ENCODE assay signal across 19 cellular contexts in the genomic region with DNA sequence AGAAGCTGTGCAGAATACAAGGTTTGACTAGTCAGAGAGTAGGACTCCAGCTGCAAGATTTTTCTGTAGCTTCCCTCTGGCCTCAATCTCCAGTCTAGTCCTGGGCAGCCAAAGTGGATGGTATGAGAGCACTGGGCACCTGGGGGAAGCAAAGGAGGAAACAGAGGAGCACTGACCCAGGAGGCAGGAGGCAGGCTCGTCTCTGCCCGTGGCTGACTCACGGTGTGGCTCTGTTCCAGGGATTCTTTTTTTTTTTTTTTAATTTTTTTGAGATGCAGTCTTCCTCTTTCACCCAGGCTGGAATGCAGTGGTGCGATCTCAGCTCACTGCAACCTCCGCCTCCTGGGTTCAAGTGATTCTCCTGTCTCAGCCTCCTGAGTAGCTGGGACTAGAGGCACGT. TPM values are rescaled to one million over a fixed set of nuclear protein-coding genes. Genes with fewer than 3 reads are reported as not detected.
DNase-seq lines count a peak whose midpoint lies in the region; TF ChIP-seq lines count a peak whose summit lies in the region.
"Had no signal": no experiment of that assay in that cellular context is flagged by ENCODE, and none has a peak within 500 bp of the region (broad histone marks: within the 10 kb centered on the region; RNA-seq: fewer than 3 reads in every experiment).

No MANE protein-coding gene starts in this region.

- peaks cover 10% of the 10 kb centered on the region; the same call in 1 of the 2 replicates for H3K27me3 ChIP-seq in SK-N-SH (ENCODE audit: insufficient read depth)

- no peaks in the 10 kb centered on the region for H3K79me2 ChIP-seq in SK-N-SH (ENCODE audit: insufficient read depth)

- no peak overlapping the region for H3K9ac ChIP-seq in SK-N-SH

- H3K9me2 ChIP-seq in SK-N-SH, result no peaks in the 10 kb centered on the region

- TF ChIP-seq RAD21 in SK-N-SH (IDR thresholded peaks at IDR 0.05; ENCODE audit: low read length), result no peak

- H3K4me1 ChIP-seq in SK-N-SH (ENCODE audit: control insufficient read depth in 1 of 2, insufficient read depth in 2 of 2, low read depth in 1 of 2, low read length in 1 of 2), result peaks cover 0 to 11% of the 10 kb centered on the region in 2 experiments; a peak in 1 of 4 replicates

- POLR2A ChIA-PET in SK-N-SH (lab: Yijun Ruan, JAX), result interaction anchor here (1.3 kb wide), 1 partner anchor 15 kb away, joined by 4 read pairs; the partner anchor contains the start of gene NPPA

- H3K9me3 ChIP-seq in SK-N-SH, result no peaks in the 10 kb centered on the region

- intact Hi-C loops in posterior vena cava (cut with DNase I), result no loop called here

- TF ChIP-seq EP300 in SK-N-SH (IDR thresholded peaks at IDR 0.05; ENCODE audit: borderline replicate concordance in 1 of 2, low read depth in 1 of 2, low read length in 1 of 2), result no peak

- DNase-seq in DMS153 (lab: John Stamatoyannopoulos, UW), result peak; percentile 28
- no peak for DNase-seq in DMS153 treated with DMSO at 0.1 percent for 48 hours (lab: John Stamatoyannopoulos, UW; ENCODE audit: unreplicated experiment)
- peak; percentile 67 for DNase-seq in HT1080 (ENCODE audit: low read depth)
- DNase-seq in SK-N-SH, result no peak
- peak; percentile 22 to 62 for DNase-seq in lung microvascular endothelial cell (ENCODE audit: low read depth in 2 of 2)
- DNase-seq in posterior vena cava (ENCODE audit: low spot score), result no peak
- no peak for DNase-seq in NCI-H1092 (lab: John Stamatoyannopoulos, UW)
- DNase-seq in activated CD4-positive, alpha-beta T cell treated with anti-CD3 and anti-CD28 coated beads for 1 hour, result no peak
- DNase-seq: activated gamma-delta T cell treated with Interleukin-2 at 50 U/mL for 16 hours; anterior cingulate cortex; CD4-positive, CD25-positive, alpha-beta regulatory T cell; H7; NCI-H2227 treated with DMSO at 0.1 percent for 48 hours; NK-92 treated with Interleukin-12 subunit alpha and Interleukin-12 subunit beta, amount 100 ng/mL, for 24 hours; stimulated activated CD4-positive, alpha-beta T cell treated with anti-CD3 and anti-CD28 coated beads, Interleukin-12 subunit alpha, Interleukin-12 subunit beta, amount 100 ng/mL, for 4 hours; T-helper 9 cell had no signal

- no peaks in the 10 kb centered on the region for H4K20me1 ChIP-seq in SK-N-SH (ENCODE audit: insufficient read depth)

- CTCF ChIA-PET in SK-N-SH (lab: Yijun Ruan, JAX), result interaction anchor here (0.9 to 1.1 kb wide), 2 partner anchors 10 to 15 kb away, joined by 3 read pairs; partner anchors contain the start of gene NPPA

- no peak overlapping the region; the same call in 1 of the 2 replicates for H3K4me2 ChIP-seq in SK-N-SH

- 20% methylated on average over 6 of the region's 6 CpGs for WGBS in SK-N-SH (ENCODE audit: low lambda C conversion rate)

- H3F3A ChIP-seq in SK-N-SH (replicated peaks; ENCODE audit: insufficient read depth), result no peaks in the 10 kb centered on the region

- no peak overlapping the region for H3K4me3 ChIP-seq in SK-N-SH (ENCODE audit: low read depth in 2 of 2, low read length in 1 of 2)
- H3K4me3 ChIP-seq: coronary artery had no signal

- no peak overlapping the region for H2AFZ ChIP-seq in SK-N-SH (ENCODE audit: low read depth)

- no peaks in the 10 kb centered on the region for H3K36me3 ChIP-seq in SK-N-SH (replicated peaks in 1 of 2; ENCODE audit: control insufficient read depth in 1 of 2, insufficient read depth in 2 of 2, low read length in 1 of 2)

- no peak for TF ChIP-seq CTCF in SK-N-SH (IDR thresholded peaks at IDR 0.05)

- H3K27ac ChIP-seq in SK-N-SH (ENCODE audit: low read depth in 2 of 2, low read length in 1 of 2), result no peak overlapping the region
- H3K27ac ChIP-seq: 22Rv1, coronary artery had no signal

TF ChIP-seq in SK-N-SH, 30 proteins besides CTCF, POLR2A, EP300 and RAD21:
- TF ChIP-seq GABPA (IDR thresholded peaks at IDR 0.05; ENCODE audit: low read depth), result no peak
- TF ChIP-seq RXRA (IDR thresholded peaks at IDR 0.05; ENCODE audit: borderline replicate concordance, low read depth), result no peak
- TF ChIP-seq FOXJ3 (CRISPR knock-in tag; IDR thresholded peaks at IDR 0.05), result no peak
- peak; percentile 28; the same call in 1 of the 2 replicates for TF ChIP-seq FOSL2 (IDR thresholded peaks at IDR 0.05; ENCODE audit: borderline replicate concordance, low read depth)
- TF ChIP-seq, protein P1, sequence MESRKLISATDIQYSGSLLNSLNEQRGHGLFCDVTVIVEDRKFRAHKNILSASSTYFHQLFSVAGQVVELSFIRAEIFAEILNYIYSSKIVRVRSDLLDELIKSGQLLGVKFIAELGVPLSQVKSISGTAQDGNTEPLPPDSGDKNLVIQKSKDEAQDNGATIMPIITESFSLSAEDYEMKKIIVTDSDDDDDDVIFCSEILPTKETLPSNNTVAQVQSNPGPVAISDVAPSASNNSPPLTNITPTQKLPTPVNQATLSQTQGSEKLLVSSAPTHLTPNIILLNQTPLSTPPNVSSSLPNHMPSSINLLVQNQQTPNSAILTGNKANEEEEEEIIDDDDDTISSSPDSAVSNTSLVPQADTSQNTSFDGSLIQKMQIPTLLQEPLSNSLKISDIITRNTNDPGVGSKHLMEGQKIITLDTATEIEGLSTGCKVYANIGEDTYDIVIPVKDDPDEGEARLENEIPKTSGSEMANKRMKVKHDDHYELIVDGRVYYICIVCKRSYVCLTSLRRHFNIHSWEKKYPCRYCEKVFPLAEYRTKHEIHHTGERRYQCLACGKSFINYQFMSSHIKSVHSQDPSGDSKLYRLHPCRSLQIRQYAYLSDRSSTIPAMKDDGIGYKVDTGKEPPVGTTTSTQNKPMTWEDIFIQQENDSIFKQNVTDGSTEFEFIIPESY (IDR thresholded peaks at IDR 0.05; ENCODE audit: borderline replicate concordance, low read depth), result no peak
- TF ChIP-seq IRF3 (IDR thresholded peaks at IDR 0.05; ENCODE audit: low read depth, low read length), result no peak
- TF ChIP-seq TCF12 (IDR thresholded peaks at IDR 0.05), result no peak
- TF ChIP-seq NFIC (IDR thresholded peaks at IDR 0.05; ENCODE audit: borderline replicate concordance), result peak; percentile 22; the same call in 1 of the 2 replicates
- TF ChIP-seq, protein P2, sequence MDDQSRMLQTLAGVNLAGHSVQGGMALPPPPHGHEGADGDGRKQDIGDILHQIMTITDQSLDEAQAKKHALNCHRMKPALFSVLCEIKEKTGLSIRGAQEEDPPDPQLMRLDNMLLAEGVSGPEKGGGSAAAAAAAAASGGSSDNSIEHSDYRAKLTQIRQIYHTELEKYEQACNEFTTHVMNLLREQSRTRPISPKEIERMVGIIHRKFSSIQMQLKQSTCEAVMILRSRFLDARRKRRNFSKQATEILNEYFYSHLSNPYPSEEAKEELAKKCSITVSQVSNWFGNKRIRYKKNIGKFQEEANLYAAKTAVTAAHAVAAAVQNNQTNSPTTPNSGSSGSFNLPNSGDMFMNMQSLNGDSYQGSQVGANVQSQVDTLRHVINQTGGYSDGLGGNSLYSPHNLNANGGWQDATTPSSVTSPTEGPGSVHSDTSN (IDR thresholded peaks at IDR 0.05), result no peak
- no peak for TF ChIP-seq TAF1 (IDR thresholded peaks at IDR 0.05; ENCODE audit: borderline replicate concordance, low read depth, low read length)

RNA-seq across cellular contexts. Expression of gene NPPB, which starts 4.1 kb away (rescaled TPM):
- total RNA-seq in HT1080 (2014; rRNA removed; shearing (Covaris generic)), result not detected in 2 replicates
- polyA plus RNA-seq in HT1080 (2015; cell fraction: cytosol; rRNA removed), result not detected in 2 replicates
- not detected in 2 replicates for polyA plus RNA-seq in HT1080 (2015; cell fraction: nucleus; rRNA removed)
- 0.55 and 0.85 TPM in 2 replicates for polyA plus RNA-seq in SK-N-SH (2012; rRNA removed)
- polyA plus RNA-seq in SK-N-SH (2012; cell fraction: cytosol; rRNA removed), result 0.18 and 0.49 TPM in 2 replicates
- polyA plus RNA-seq in SK-N-SH (2012; cell fraction: nucleus; rRNA removed), result 1.4 and 2.9 TPM in 2 replicates
- total RNA-seq in lung microvascular endothelial cell (not detected in 2 replicates), posterior vena cava (not detected)
- total RNA-seq: CD4-positive, CD25-positive, alpha-beta regulatory T cell had no signal
- polyA plus RNA-seq: CD4-positive, CD25-positive, alpha-beta regulatory T cell had no signal

RNA-seq across cellular contexts. Expression of gene NPPA, which starts 15.3 kb away (rescaled TPM):
- total RNA-seq in HT1080 (2014; rRNA removed; shearing (Covaris generic)), result not detected in 2 replicates
- not detected in 2 replicates for polyA plus RNA-seq in HT1080 (2015; cell fraction: cytosol; rRNA removed)
- polyA plus RNA-seq in HT1080 (2015; cell fraction: nucleus; rRNA removed), result not detected in 2 replicates
- polyA plus RNA-seq in SK-N-SH (2012; rRNA removed), result not detected in 2 replicates
- 0.04 TPM in 1 of 2 replicates, not detected in the other for polyA plus RNA-seq in SK-N-SH (2012; cell fraction: cytosol; rRNA removed)
- polyA plus RNA-seq in SK-N-SH (2012; cell fraction: nucleus; rRNA removed), result not detected in 2 replicates
- total RNA-seq in lung microvascular endothelial cell, result 0.60 TPM in 1 of 2 replicates, not detected in the other
- total RNA-seq in posterior vena cava, result 1 to 10 TPM in 1 of 2 donors, not detected in 1; 3.8 TPM
- total RNA-seq: CD4-positive, CD25-positive, alpha-beta regulatory T cell; glomerular endothelial cell; H7 had no signal
- polyA plus RNA-seq: CD4-positive, CD25-positive, alpha-beta regulatory T cell had no signal

RNA-seq across cellular contexts. Expression of gene CLCN6, which starts 56.9 kb away (rescaled TPM):
- total RNA-seq in HT1080 (2014; rRNA removed; shearing (Covaris generic)), result 6.4 and 10.0 TPM in 2 replicates
- polyA plus RNA-seq in HT1080 (2015; cell fraction: cytosol; rRNA removed), result 8.0 and 9.2 TPM in 2 replicates
- polyA plus RNA-seq in HT1080 (2015; cell fraction: nucleus; rRNA removed), result 35.1 and 42.9 TPM in 2 replicates
- 7.4 and 8.3 TPM in 2 replicates for polyA plus RNA-seq in SK-N-SH (2012; rRNA removed)
- polyA plus RNA-seq in SK-N-SH (2012; cell fraction: cytosol; rRNA removed), result 4.3 and 4.7 TPM in 2 replicates
- 31.6 and 35.7 TPM in 2 replicates for polyA plus RNA-seq in SK-N-SH (2012; cell fraction: nucleus; rRNA removed)
- total RNA-seq in lung microvascular endothelial cell (5.2 and 7.5 TPM in 2 replicates), posterior vena cava (10 to 100 TPM; 16.8 to 16.9 TPM)

RNA-seq across cellular contexts. Expression of gene MTHFR, which starts 57.1 kb away (rescaled TPM):
- 2.9 and 5.8 TPM in 2 replicates for total RNA-seq in HT1080 (2014; rRNA removed; shearing (Covaris generic))
- polyA plus RNA-seq in HT1080 (2015; cell fraction: cytosol; rRNA removed), result 3.8 and 4.0 TPM in 2 replicates
- 6.8 and 14.4 TPM in 2 replicates for polyA plus RNA-seq in HT1080 (2015; cell fraction: nucleus; rRNA removed)
- 5.3 and 7.6 TPM in 2 replicates for polyA plus RNA-seq in SK-N-SH (2012; rRNA removed)
- polyA plus RNA-seq in SK-N-SH (2012; cell fraction: cytosol; rRNA removed), result 2.8 and 3.5 TPM in 2 replicates
- polyA plus RNA-seq in SK-N-SH (2012; cell fraction: nucleus; rRNA removed), result 18.8 and 23.8 TPM in 2 replicates
- total RNA-seq in lung microvascular endothelial cell, result 25.9 and 35.5 TPM in 2 replicates
- total RNA-seq in posterior vena cava, result 10 to 100 TPM; 31.0 to 31.7 TPM

Comparison
In these comparisons a context has a peak if more than half of its experiments do, and no peak if none do; other contexts are left out.
1. DNase-seq: peak in DMS153 (single experiment), HT1080 (single experiment) and lung microvascular endothelial cell (2 of 2); none in DMS153 treated with DMSO at 0.1 percent for 48 hours (single experiment), SK-N-SH (single experiment), posterior vena cava (single experiment), NCI-H1092 (single experiment) and activated CD4-positive, alpha-beta T cell treated with anti-CD3 and anti-CD28 coated beads for 1 hour (single experiment).